8 cellular contexts compared by ENCODE assay signal in genomic region chr5:76715734-76716455, GRCh38. TPM values are rescaled to one million over a fixed set of nuclear protein-coding genes. Genes with fewer than 3 reads are reported as not detected.
DNase-seq lines count a peak whose midpoint lies in the region; ATAC-seq and TF ChIP-seq lines count a peak whose summit lies in the region.

TSS of gene F2R (plus strand) at chr5:76716126. CDS start at chr5:76716308, 182 bp downstream.

- POLR2A ChIA-PET in AG04449 (lab: Yijun Ruan, JAX) (no interaction called here), RWPE1 (lab: Yijun Ruan, JAX; ENCODE audit: low non-redundant PET) (interaction anchor here (0.7 kb wide), 1 partner anchor 172 kb away, joined by 5 read pairs; no protein-coding TSS in a partner anchor)

- peak; percentile 61 for ATAC-seq in GM18867 (IDR thresholded peaks at IDR 0.05; ENCODE audit: unreplicated experiment)
- ATAC-seq in HG03103 (IDR thresholded peaks at IDR 0.05; ENCODE audit: low read depth, unreplicated experiment): peak; percentile 51
- ATAC-seq in omental fat pad (ENCODE audit: low FRiP score): peak; percentile 67

- peak within 1 kb of the TSS; percentile 87 for H3K4me3 ChIP-seq in AG04449 (ENCODE audit: low read depth, low read length)

- no peak for DNase-seq in AG04449 (ENCODE audit: low read depth, low spot score)
- DNase-seq in RWPE1 (ENCODE audit: low spot score): peak; percentile 76
- peak in 3 of 4 experiments; percentile 6 to 40 (median 10) for DNase-seq in activated naive CD4-positive, alpha-beta T cell (lab: John Stamatoyannopoulos, UW)
- no peak for DNase-seq in glomerular endothelial cell (ENCODE audit: extremely low read depth, low read depth, low spot score)
- DNase-seq in omental fat pad (ENCODE audit: low spot score): no peak
- no peak for DNase-seq in NCI-H2107 (lab: John Stamatoyannopoulos, UW)

- TF ChIP-seq CTCF in AG04449 (IDR thresholded peaks at IDR 0.05; ENCODE audit: insufficient read depth, low read length, missing control alignments): peak; percentile 65
- TF ChIP-seq CTCF in RWPE1 (conservative IDR thresholded peaks at IDR 0.05; ENCODE audit: low read depth): peak; percentile 78
- TF ChIP-seq CTCF in omental fat pad (IDR thresholded peaks at IDR 0.05): peak in 1 of 3 donors; percentile 7

- peak within 1 kb of the TSS; percentile 83 for H3K27ac ChIP-seq in RWPE1

- CTCF ChIA-PET in AG04449 (lab: Yijun Ruan, JAX) (interaction anchor here (1.0 to 2.3 kb wide), 7 partner anchors 11 to 78 kb away, joined by 3 to 9 read pairs (median 3); no protein-coding TSS in a partner anchor), RWPE1 (lab: Yijun Ruan, JAX) (interaction anchor here (0.6 to 1.1 kb wide), 3 partner anchors 14 to 84 kb away, joined by 3 to 6 read pairs (median 4); no protein-coding TSS in a partner anchor)

RNA-seq across cellular contexts. Expression of gene F2R, which starts in this region (rescaled TPM):
- total RNA-seq in glomerular endothelial cell (368 and 472 TPM in 2 replicates), omental fat pad (10 to 100 TPM in 2 of 4 donors, 1 to 10 TPM in 2; 5.8 to 11.3 (median 9.5) TPM)

Comparison
In these comparisons a context has a peak if more than half of its experiments do, and no peak if none do; other contexts are left out.
1. RNA of gene F2R (total RNA-seq): 368 to 472 TPM in glomerular endothelial cell; 5.8 to 11.3 TPM in omental fat pad; every median in the first group is over 10 times any median in the second.
2. DNase-seq: peak in RWPE1 (single experiment) and activated naive CD4-positive, alpha-beta T cell (3 of 4); none in AG04449 (single experiment), glomerular endothelial cell (single experiment), omental fat pad (single experiment) and NCI-H2107 (single experiment).
3. Peak in every context shown above with its lines, with median percentiles within 50 percentile points of each other: ATAC-seq.